In genomic region chr7:40298421-40298820, GRCh38 we compare ENCODE assay signal across 15 cellular contexts.
DNase-seq lines count a peak whose midpoint lies in the region; ATAC-seq and TF ChIP-seq lines count a peak whose summit lies in the region.
"Had no signal": no experiment of that assay in that cellular context is flagged by ENCODE, and none has a peak within 500 bp of the region (broad histone marks: within the 10 kb centered on the region; RNA-seq: fewer than 3 reads in every experiment).

No MANE protein-coding gene starts in this region.

- H3K9me3 Mint-ChIP-seq in naive thymus-derived CD8-positive, alpha-beta T cell = no peaks in the 10 kb centered on the region

- intact Hi-C loops in tibial artery (cut with DNase I; ENCODE audit: low total_unique reads) = no loop called here

- H3K27me3 ChIP-seq in tibial artery = no peaks in the 10 kb centered on the region

- no peaks in the 10 kb centered on the region for H3K9me3 ChIP-seq in tibial artery

- peaks cover 0 to 2% (median 0%) of the 10 kb centered on the region in 3 donors for H3K36me3 Mint-ChIP-seq in naive thymus-derived CD8-positive, alpha-beta T cell
- H3K36me3 Mint-ChIP-seq: IgD-negative memory B cell had no signal

- no peaks in the 10 kb centered on the region for H3K36me3 ChIP-seq in tibial artery

- no peak for ATAC-seq in naive thymus-derived CD8-positive, alpha-beta T cell
- ATAC-seq: activated CD8-positive, alpha-beta T cell treated with anti-CD3 and anti-CD28 coated beads, Interleukin-2, amount 10 ng/mL, durations not matched to agents 7 days and 5 days had no signal

- H3K4me3 ChIP-seq in astrocyte of the spinal cord (ENCODE audit: low read depth, low read length) = no peak overlapping the region
- H3K4me3 ChIP-seq in tibial artery = no peak overlapping the region

- POLR2A ChIA-PET in naive thymus-derived CD8-positive, alpha-beta T cell (lab: Charles Lee) = no interaction called here

- peaks cover 0 to 6% (median 4%) of the 10 kb centered on the region in 4 donors for H3K4me1 Mint-ChIP-seq in naive thymus-derived CD8-positive, alpha-beta T cell

- H3K4me3 Mint-ChIP-seq in naive thymus-derived CD8-positive, alpha-beta T cell = no peak overlapping the region
- H3K4me3 Mint-ChIP-seq: activated CD8-positive, alpha-beta T cell treated with anti-CD3 and anti-CD28 coated beads, Interleukin-2, amount 10 ng/mL, durations not matched to agents 7 days and 5 days; IgD-negative memory B cell had no signal

- no peak overlapping the region for H3K27ac Mint-ChIP-seq in naive thymus-derived CD8-positive, alpha-beta T cell
- H3K27ac Mint-ChIP-seq: activated CD8-positive, alpha-beta T cell treated with anti-CD3 and anti-CD28 coated beads, Interleukin-2, amount 10 ng/mL, durations not matched to agents 7 days and 5 days; IgD-negative memory B cell had no signal

- in situ Hi-C loops in astrocyte of the spinal cord (cut with HindIII; ENCODE audit: low sequenced_read_pairs) = no loop called here

- DNase-seq in HS-5 (ENCODE audit: low read depth) = peak; percentile 57
- DNase-seq in astrocyte of the spinal cord (ENCODE audit: low read depth, low spot score) = peak; percentile 91
- peak; percentile 92 for DNase-seq in iris pigment epithelial cell (ENCODE audit: low read depth)
- DNase-seq in naive thymus-derived CD8-positive, alpha-beta T cell = no peak
- no peak for DNase-seq in tibial artery
- no peak for DNase-seq in NK-92 treated with Interleukin-12 subunit alpha and Interleukin-12 subunit beta, amount 100 ng/mL, for 24 hours (lab: John Stamatoyannopoulos, UW)
- DNase-seq in central memory CD4-positive, alpha-beta T cell = no peak
- DNase-seq: activated CD8-positive, alpha-beta T cell treated with anti-CD3 and anti-CD28 coated beads, Interleukin-2, amount 10 ng/mL, durations not matched to agents 7 days and 5 days; aorta; COR-L47; effector CD4-positive, alpha-beta T cell; NCI-H1092 treated with DMSO at 0.1 percent for 48 hours; stimulated activated CD4-positive, alpha-beta T cell treated with anti-CD3 and anti-CD28 coated beads, Interleukin-1b, Interleukin-23, amount 100 ng/mL, for 48 hours; stimulated activated CD8-positive, alpha-beta memory T cell treated with anti-CD3 and anti-CD28 coated beads, Interleukin-4, amount 100 ng/mL, for 48 hours had no signal

- H3K27ac ChIP-seq in tibial artery = peak overlapping the region in 1 of 2 donors; percentile 9

- no peak for TF ChIP-seq CTCF in astrocyte of the spinal cord (IDR thresholded peaks at IDR 0.05; ENCODE audit: low read depth, low read length)
- no peak for TF ChIP-seq CTCF in tibial artery (IDR thresholded peaks at IDR 0.05)

- peaks cover 0 to 2% (median 0%) of the 10 kb centered on the region in 5 donors for H3K27me3 Mint-ChIP-seq in naive thymus-derived CD8-positive, alpha-beta T cell
- H3K27me3 Mint-ChIP-seq: IgD-negative memory B cell had no signal

- H3K4me1 ChIP-seq in tibial artery = peaks cover 0 to 30% (median 0%) of the 10 kb centered on the region in 4 donors

Comparison
In these comparisons a context has a peak if more than half of its experiments do, and no peak if none do; other contexts are left out.
1. DNase-seq: peak in HS-5 (single experiment), astrocyte of the spinal cord (single experiment) and iris pigment epithelial cell (single experiment); none in naive thymus-derived CD8-positive, alpha-beta T cell (0 of 10), tibial artery (0 of 2), NK-92 treated with Interleukin-12 subunit alpha and Interleukin-12 subunit beta, amount 100 ng/mL, for 24 hours (single experiment) and central memory CD4-positive, alpha-beta T cell (single experiment).